8 cellular contexts compared by ENCODE assay signal in genomic region chr16:24539850-24540484, GRCh38. TPM values are rescaled to one million over a fixed set of nuclear protein-coding genes. Genes with fewer than 3 reads are reported as not detected.
A peak's percentile ranks its signal among the peaks of the same experiment; 100 is the strongest.
DNase-seq lines count a peak whose midpoint lies in the region; ATAC-seq, FAIRE-seq and TF ChIP-seq lines count a peak whose summit lies in the region.

No MANE protein-coding gene starts in this region.

- H3K36me3 ChIP-seq in SU-DHL-6 (ENCODE audit: low read length) (0 out of 2 replicates have a peak, but pooled peaks cover 6% of the 10 kb centered on the region), keratinocyte (ENCODE audit: control insufficient read depth in 2 of 2, extremely low read depth in 1 of 2, insufficient read depth in 2 of 2, low read length in 2 of 2) (no peaks in the 10 kb centered on the region)

- H3K9me3 Mint-ChIP-seq in brain = no peaks in the 10 kb centered on the region

- H3K9me1 ChIP-seq in keratinocyte (ENCODE audit: control insufficient read depth, extremely low read depth, insufficient read depth, low read length) = peaks cover 2% of the 10 kb centered on the region

- H3K9ac ChIP-seq in SU-DHL-6 (ENCODE audit: low read length) (peak overlapping the region; percentile 97), keratinocyte (ENCODE audit: control insufficient read depth, extremely low read depth, insufficient read depth, low read length) (peak overlapping the region; percentile 99)

- no peaks in the 10 kb centered on the region; the same call in 1 of the 2 replicates for H3F3A ChIP-seq in SU-DHL-6 (ENCODE audit: insufficient read depth)

- H3K27ac Mint-ChIP-seq in brain = peak overlapping the region; percentile 86 to 100 (median 99)

- H3K27me3 ChIP-seq in SU-DHL-6 (ENCODE audit: low read length) (no peaks in the 10 kb centered on the region), keratinocyte (ENCODE audit: control insufficient read depth, extremely low read depth, insufficient read depth, low read length) (no peaks in the 10 kb centered on the region)

- H3K9me2 ChIP-seq in SU-DHL-6 (replicated peaks; ENCODE audit: insufficient read depth, low read length) = no peaks in the 10 kb centered on the region

- H3K27me3 Mint-ChIP-seq in brain = peaks cover 18% of the 10 kb centered on the region

- peak; percentile 7 for ATAC-seq in HG03060 (IDR thresholded peaks at IDR 0.05; ENCODE audit: low read depth, unreplicated experiment)

- H3K9me3 ChIP-seq in SU-DHL-6 (ENCODE audit: insufficient read depth, low read length) (no peaks in the 10 kb centered on the region), keratinocyte (ENCODE audit: control insufficient read depth, low read depth, low read length) (no peaks in the 10 kb centered on the region)

- dilution Hi-C loops in keratinocyte (cut with MboI; ENCODE audit: extremely low pct_ligation_motif_present, low sequenced_read_pairs) = no loop called here

- H2AFZ ChIP-seq in SU-DHL-6 (ENCODE audit: low read depth, low read length, severe bottlenecking) (peak overlapping the region; percentile 32), keratinocyte (ENCODE audit: control insufficient read depth, low read length) (peak overlapping the region; percentile 71)

- H3K4me3 Mint-ChIP-seq in brain = peak overlapping the region; percentile 91 to 100 (median 94)

- TF ChIP-seq CTCF in SU-DHL-6 (IDR thresholded peaks at IDR 0.05; ENCODE audit: insufficient read depth, low read length, poor library complexity, severe bottlenecking) (peak; percentile 2), brain (conservative IDR thresholded peaks at IDR 0.05) (no peak), keratinocyte (optimal IDR thresholded peaks at IDR 0.05 in 1 of 3, IDR thresholded peaks at IDR 0.05 in 1 of 3, conservative IDR thresholded peaks at IDR 0.05 in 1 of 3; ENCODE audit: extremely low read depth in 1 of 3, insufficient read depth in 2 of 3, low read length in 3 of 3) (no peak)

- H3K27ac ChIP-seq in SU-DHL-6 (ENCODE audit: low read depth, low read length) (peak overlapping the region; percentile 86), keratinocyte (ENCODE audit: control insufficient read depth, insufficient read depth, low read length) (peak overlapping the region; percentile 93)

- peaks cover 55% of the 10 kb centered on the region for H3K79me2 ChIP-seq in SU-DHL-6 (ENCODE audit: insufficient read depth, low read length)
- H3K79me2 ChIP-seq in keratinocyte (ENCODE audit: control insufficient read depth, insufficient read depth, low read length) = peaks cover 56% of the 10 kb centered on the region

- peaks cover 15% of the 10 kb centered on the region; the same call in 1 of the 2 replicates for H4K20me1 ChIP-seq in SU-DHL-6 (ENCODE audit: low read depth, low read length)
- peaks cover 21% of the 10 kb centered on the region for H4K20me1 ChIP-seq in keratinocyte (ENCODE audit: control insufficient read depth, extremely low read depth, insufficient read depth, low read length)

- peaks cover 32% of the 10 kb centered on the region for H3K36me3 Mint-ChIP-seq in brain

- peak; percentile 29 for DNase-seq in NCI-H2196 (lab: John Stamatoyannopoulos, UW; ENCODE audit: unreplicated experiment)
- no peak for DNase-seq in NCI-H2196 treated with DMSO at 0.1 percent for 48 hours (lab: John Stamatoyannopoulos, UW; ENCODE audit: unreplicated experiment)
- DNase-seq in keratinocyte (ENCODE audit: low read depth, low spot score) = no peak
- peak; percentile 28 to 47 for DNase-seq in stimulated activated CD4-positive, alpha-beta T cell treated with anti-CD3 and anti-CD28 coated beads, Interleukin-1b, Interleukin-23, amount 100 ng/mL, for 4 hours (ENCODE audit: low read depth in 2 of 2)
- DNase-seq in RPMI8226 = no peak

- H3K4me3 ChIP-seq in SU-DHL-6 (ENCODE audit: insufficient read depth, low read length, poor library complexity, severe bottlenecking) (peak overlapping the region; percentile 95), keratinocyte (ENCODE audit: control insufficient read depth in 2 of 3, extremely low read depth in 1 of 3, insufficient read depth in 2 of 3, low read depth in 1 of 3, low read length in 3 of 3) (peak overlapping the region; percentile 91 to 98 (median 98))

- H3K4me1 Mint-ChIP-seq in brain = peaks cover 46% of the 10 kb centered on the region

- FAIRE-seq in keratinocyte (lab: Jason Lieb, UNC) = no peak

- H3K4me2 ChIP-seq in SU-DHL-6 (ENCODE audit: low read depth, low read length, poor library complexity, severe bottlenecking) (peak overlapping the region; percentile 97), keratinocyte (ENCODE audit: control insufficient read depth, extremely low read depth, insufficient read depth, low read depth, low read length) (peak overlapping the region; percentile 82)

- H3K4me1 ChIP-seq in keratinocyte (ENCODE audit: control insufficient read depth, extremely low read depth, insufficient read depth, low read length) = peaks cover 23% of the 10 kb centered on the region

RNA-seq across cellular contexts. Expression of gene RBBP6, which starts 0.6 kb away (rescaled TPM):
- polyA plus RNA-seq in brain (ENCODE audit: insufficient read depth, low read depth, low replicate concordance) (13.7 TPM), keratinocyte (20.0 to 32.1 TPM (median 21.3 TPM) in 3 replicates)
- 156 TPM for polyA plus RNA-seq in keratinocyte (2011; ENCODE audit: low read depth)
- polyA plus RNA-seq in keratinocyte (2011; cell fraction: cytosol; rRNA removed) = 7.8 and 16.3 TPM in 2 replicates
- polyA plus RNA-seq in keratinocyte (2011; cell fraction: nucleus; rRNA removed) = 41.0 and 54.0 TPM in 2 replicates
- 21.7 and 47.4 TPM in 2 replicates for polyA plus RNA-seq in keratinocyte (2012; ENCODE audit: low replicate concordance)
- 12.2 to 40.8 TPM (median 25.1 TPM) in 3 replicates for polyA minus RNA-seq in keratinocyte
- polyA minus RNA-seq in keratinocyte (2011; cell fraction: cytosol; rRNA and poly(A)+ RNA removed) = 14.6 TPM
- polyA minus RNA-seq in keratinocyte (2011; cell fraction: nucleus; rRNA and poly(A)+ RNA removed) = 34.0 and 75.0 TPM in 2 replicates

Comparison
In these comparisons a context has a peak if more than half of its experiments do, and no peak if none do; other contexts are left out.
1. DNase-seq: peak in NCI-H2196 (single experiment) and stimulated activated CD4-positive, alpha-beta T cell treated with anti-CD3 and anti-CD28 coated beads, Interleukin-1b, Interleukin-23, amount 100 ng/mL, for 4 hours (2 of 2); none in NCI-H2196 treated with DMSO at 0.1 percent for 48 hours (single experiment), keratinocyte (single experiment) and RPMI8226 (single experiment).